17 cellular contexts compared by ENCODE assay signal in the genomic region with DNA sequence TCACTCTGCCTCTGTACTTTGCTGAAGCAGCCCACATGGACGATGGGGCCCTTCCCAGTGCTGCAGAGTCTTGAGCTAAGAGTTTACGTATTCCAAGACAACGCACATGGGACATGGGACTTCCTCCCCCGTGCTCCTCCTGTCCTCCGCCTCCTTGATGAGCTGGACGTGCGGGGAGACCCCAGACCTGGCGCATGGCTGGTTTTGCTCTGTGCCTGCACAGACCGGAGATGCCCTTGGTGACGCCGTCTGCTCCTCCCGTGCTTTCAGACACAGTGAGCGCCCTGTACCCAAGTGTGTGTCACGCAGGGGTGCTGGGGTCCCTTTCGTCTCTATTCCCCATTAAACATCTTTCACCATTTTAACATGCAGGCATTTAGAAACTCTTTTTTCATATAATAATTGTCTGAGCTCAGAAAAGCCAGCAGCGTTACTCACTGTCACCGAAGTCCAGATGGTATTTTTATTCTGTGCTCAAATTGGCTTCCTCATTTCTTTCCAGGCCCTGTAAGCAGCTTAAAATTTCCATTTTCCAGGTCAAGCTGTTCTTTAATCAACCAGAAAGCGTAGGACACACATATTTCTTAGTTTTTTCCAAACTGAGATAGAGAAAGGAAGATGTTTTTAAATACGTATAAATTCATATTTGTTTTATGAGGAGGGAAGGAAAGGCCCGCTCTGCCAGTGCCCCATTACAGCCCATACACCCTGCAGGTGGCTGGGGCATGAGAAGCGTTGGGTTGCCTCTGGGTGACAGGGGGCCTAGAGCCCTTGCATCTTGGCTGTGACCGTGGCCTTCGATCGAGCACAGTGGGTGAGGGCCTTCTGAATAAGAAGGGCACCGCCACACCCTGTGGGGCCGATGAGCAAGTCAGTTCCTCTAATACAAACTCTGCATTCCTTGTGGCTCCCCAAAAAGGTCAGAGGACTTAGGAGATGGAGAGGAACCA. TPM values are rescaled to one million over a fixed set of nuclear protein-coding genes. Genes with fewer than 3 reads are reported as not detected.
DNase-seq lines count a peak whose midpoint lies in the region; ATAC-seq and TF ChIP-seq lines count a peak whose summit lies in the region.
"Had no signal": no experiment of that assay in that cellular context is flagged by ENCODE, and none has a peak within 500 bp of the region (broad histone marks: within the 10 kb centered on the region; RNA-seq: fewer than 3 reads in every experiment).

No MANE protein-coding gene starts in this region.

- no peaks in the 10 kb centered on the region for H3K9me3 ChIP-seq in GM23248 (ENCODE audit: low read depth)
- H3K9me3 ChIP-seq: breast epithelium, gastroesophageal sphincter, spleen had no signal

- intact Hi-C loops in sciatic nerve (cut with DNase I) = no loop called here

- in situ Hi-C loops in GM23248 (cut with MboI) = no loop called here

- no peaks in the 10 kb centered on the region for H3K27me3 ChIP-seq in GM23248 (replicated peaks; ENCODE audit: insufficient read depth)
- H3K27me3 ChIP-seq: breast epithelium, spleen had no signal

- H3K9ac ChIP-seq in GM23248 = no peak overlapping the region

- ATAC-seq in sciatic nerve (peak; percentile 22), HG02798 (IDR thresholded peaks at IDR 0.05; ENCODE audit: poor library complexity, unreplicated experiment) (no peak)
- ATAC-seq: gastroesophageal sphincter, HCT116 had no signal

- H3K79me2 ChIP-seq in GM23248 (ENCODE audit: insufficient read depth) = no peaks in the 10 kb centered on the region

- no peaks in the 10 kb centered on the region for H3K36me3 ChIP-seq in GM23248 (ENCODE audit: low read depth)
- H3K36me3 ChIP-seq: breast epithelium, gastroesophageal sphincter, spleen had no signal

- H3K27ac ChIP-seq in GM23248 (no peak overlapping the region), coronary artery (peak overlapping the region; percentile 23 to 60)
- H3K27ac ChIP-seq: breast epithelium, C4-2B, gastroesophageal sphincter had no signal

- DNase-seq in GM23248 (peak; percentile 25), NCI-H446 treated with DMSO at 0.1 percent for 48 hours (lab: John Stamatoyannopoulos, UW) (peak; percentile 25), coronary artery (ENCODE audit: low spot score) (no peak), sciatic nerve (ENCODE audit: low spot score) (peak; percentile 51), NCI-H1092 treated with DMSO at 0.1 percent for 48 hours (lab: John Stamatoyannopoulos, UW) (no peak), COR-L47 (lab: John Stamatoyannopoulos, UW) (no peak)
- DNase-seq: activated naive CD4-positive, alpha-beta T cell treated with anti-CD3 and anti-CD28 coated beads for 36 hours; mesendoderm; NCI-H1417; nucleus accumbens; spleen had no signal

- no peak overlapping the region for H3K4me2 ChIP-seq in GM23248 (ENCODE audit: unreplicated experiment)

- H3F3A ChIP-seq in GM23248 (ENCODE audit: insufficient read depth) = no peaks in the 10 kb centered on the region

- no peaks in the 10 kb centered on the region for H4K20me1 ChIP-seq in GM23248 (ENCODE audit: insufficient read depth)

- TF ChIP-seq CTCF in coronary artery (IDR thresholded peaks at IDR 0.05) = no peak

- peaks cover 9% of the 10 kb centered on the region; the same call in 1 of the 2 replicates for H3K4me1 ChIP-seq in GM23248 (ENCODE audit: insufficient read depth)
- H3K4me1 ChIP-seq: gastroesophageal sphincter had no signal

- H3K9me2 ChIP-seq in GM23248 (ENCODE audit: insufficient read depth) = no peaks in the 10 kb centered on the region

- peak overlapping the region; percentile 34; the same call in 1 of the 2 replicates for H2AFZ ChIP-seq in GM23248

- WGBS in GM23248 (ENCODE audit: low coverage in 1 of 2, low lambda C conversion rate in 2 of 2, missing lambda C conversion rate in 2 of 2), 2 experiments = 47 to 49% methylated on average over 26 of the region's 26 CpGs

- no peak overlapping the region for H3K4me3 ChIP-seq in GM23248
- H3K4me3 ChIP-seq in coronary artery = no peak overlapping the region
- H3K4me3 ChIP-seq: breast epithelium, gastroesophageal sphincter, spleen had no signal

RNA-seq across cellular contexts. Expression of a gene that starts 17.9 kb away (rescaled TPM):
- total RNA-seq in GM23248 (2014; rRNA removed; shearing (Covaris generic)) = 10.6 and 10.7 TPM in 2 replicates
- polyA plus RNA-seq in GM23248 (2016; fragmentation: Nextera tagmentation; extraction: Ambion mirVana) = 9.1 and 10.7 TPM in 2 replicates
- total RNA-seq in sciatic nerve = 27.3 TPM

RNA-seq across cellular contexts. Expression of a gene that starts 43.0 kb away (rescaled TPM):
- total RNA-seq in GM23248 (2014; rRNA removed; shearing (Covaris generic)) = not detected in 2 replicates
- polyA plus RNA-seq in GM23248 (2016; fragmentation: Nextera tagmentation; extraction: Ambion mirVana) = not detected in 2 replicates
- total RNA-seq in sciatic nerve = not detected
- total RNA-seq: activated CD8-positive, alpha-beta memory T cell treated with anti-CD3 and anti-CD28 coated beads for 36 hours; activated naive CD4-positive, alpha-beta T cell treated with anti-CD3 and anti-CD28 coated beads for 36 hours; breast epithelium; gastroesophageal sphincter had no signal

Comparison
In these comparisons a context has a peak if more than half of its experiments do, and no peak if none do; other contexts are left out.
1. DNase-seq: peak in GM23248 (single experiment), NCI-H446 treated with DMSO at 0.1 percent for 48 hours (single experiment) and sciatic nerve (single experiment); none in coronary artery (single experiment), NCI-H1092 treated with DMSO at 0.1 percent for 48 hours (single experiment) and COR-L47 (single experiment).